ENCODE assay signal across 13 cellular contexts in genomic region chr4:154349829-154350228, GRCh38.
DNase-seq lines count a peak whose midpoint lies in the region; FAIRE-seq and TF ChIP-seq lines count a peak whose summit lies in the region.
"Had no signal": no experiment of that assay in that cellular context is flagged by ENCODE, and none has a peak within 500 bp of the region (broad histone marks: within the 10 kb centered on the region; RNA-seq: fewer than 3 reads in every experiment).

No MANE protein-coding gene starts in this region.

- H3K4me1 ChIP-seq in small intestine (ENCODE audit: control insufficient read depth in 2 of 2, insufficient read depth in 1 of 2, low read depth in 1 of 2, low read length in 1 of 2): no peaks in the 10 kb centered on the region
- H3K4me1 ChIP-seq: testis had no signal

- H3K36me3 ChIP-seq in small intestine (ENCODE audit: control insufficient read depth in 2 of 2, insufficient read depth in 2 of 2, low read length in 2 of 2): no peaks in the 10 kb centered on the region

- H3K4me3 Mint-ChIP-seq in immature natural killer cell: no peak overlapping the region

- WGBS in small intestine, 3 donors: 34 to 73% (median 56%) methylated on average over 2 of the region's 2 CpGs

- intact Hi-C loops in dorsolateral prefrontal cortex (cut with DNase I): no loop called here

- no peak for FAIRE-seq in small intestine (lab: Jason Lieb, UNC)

- H3K36me3 Mint-ChIP-seq in immature natural killer cell: no peaks in the 10 kb centered on the region

- no peak overlapping the region for H3K27ac Mint-ChIP-seq in immature natural killer cell

- H3K27me3 ChIP-seq in dorsolateral prefrontal cortex (no peaks in the 10 kb centered on the region), small intestine (ENCODE audit: control insufficient read depth in 2 of 2, insufficient read depth in 2 of 2, low read length in 2 of 2) (peaks cover 0 to 4% of the 10 kb centered on the region in 2 donors)
- H3K27me3 ChIP-seq: BLaER1, testis had no signal

- DNase-seq in NCI-H82 (lab: John Stamatoyannopoulos, UW) (peak; percentile 24), NCI-H82 treated with DMSO at 0.1 percent for 48 hours (lab: John Stamatoyannopoulos, UW; ENCODE audit: unreplicated experiment) (no peak), LNCaP clone FGC (ENCODE audit: low read depth) (no peak), dorsolateral prefrontal cortex (no peak), small intestine (peak; percentile 6), immature natural killer cell (no peak), C1 segment of cervical spinal cord (lab: John Stamatoyannopoulos, UW) (no peak)
- DNase-seq in effector CD8-positive, alpha-beta T cell (lab: John Stamatoyannopoulos, UW): no peak
- DNase-seq: activated CD8-positive, alpha-beta memory T cell treated with anti-CD3 and anti-CD28 coated beads, Interleukin-2, amount 50 U/mL, for 4 hours; NCI-H345; testis had no signal

- peak; percentile 51 for TF ChIP-seq CTCF in LNCaP clone FGC (IDR thresholded peaks at IDR 0.05; ENCODE audit: control insufficient read depth, extremely low read depth, insufficient read depth)
- peak in 35 of 56 donors; percentile 7 to 50 (median 24) for TF ChIP-seq CTCF in dorsolateral prefrontal cortex (IDR thresholded peaks at IDR 0.05 in 54 of 56, conservative IDR thresholded peaks at IDR 0.05 in 2 of 56; ENCODE audit: low read depth in 1 of 56, partially characterized antibody in 56 of 56)

- no peaks in the 10 kb centered on the region for H3K9me3 ChIP-seq in small intestine (ENCODE audit: control insufficient read depth, low read depth)
- H3K9me3 ChIP-seq: testis had no signal

- H3K4me1 Mint-ChIP-seq in immature natural killer cell: no peaks in the 10 kb centered on the region

- H3K4me3 ChIP-seq in LNCaP clone FGC (ENCODE audit: low read depth, low read length): no peak overlapping the region
- no peak overlapping the region for H3K4me3 ChIP-seq in dorsolateral prefrontal cortex
- H3K4me3 ChIP-seq in small intestine (ENCODE audit: low read depth in 1 of 2, low read length in 2 of 2): no peak overlapping the region
- H3K4me3 ChIP-seq: BLaER1, skin epidermis, testis had no signal

- H3K9me3 Mint-ChIP-seq in immature natural killer cell: peaks cover 0 to 1% (median 0%) of the 10 kb centered on the region in 6 donors

- H3K27ac ChIP-seq in dorsolateral prefrontal cortex (no peak overlapping the region), small intestine (ENCODE audit: low read depth in 1 of 2, low read length in 1 of 2) (no peak overlapping the region)
- H3K27ac ChIP-seq: BLaER1, skin epidermis, testis had no signal

- H3K27me3 Mint-ChIP-seq in immature natural killer cell (ENCODE audit: low read depth in 3 of 3): peaks cover 3 to 6% (median 6%) of the 10 kb centered on the region in 3 donors

Comparison
In these comparisons a context has a peak if more than half of its experiments do, and no peak if none do; other contexts are left out.
1. DNase-seq: peak in NCI-H82 (single experiment) and small intestine (single experiment); none in NCI-H82 treated with DMSO at 0.1 percent for 48 hours (single experiment), LNCaP clone FGC (single experiment), dorsolateral prefrontal cortex (0 of 10), immature natural killer cell (0 of 3), effector CD8-positive, alpha-beta T cell (single experiment) and C1 segment of cervical spinal cord (0 of 14).